ENCODE assay signal across 8 cellular contexts in genomic region chr2:47070920-47071824, GRCh38.
DNase-seq lines count a peak whose midpoint lies in the region; ATAC-seq and TF ChIP-seq lines count a peak whose summit lies in the region.

No MANE protein-coding gene starts in this region.

- H3K9me3 ChIP-seq in Panc1 (ENCODE audit: control insufficient read depth, insufficient read depth, low read depth, low read length), result no peaks in the 10 kb centered on the region

- in situ Hi-C loops in Panc1 (cut with HindIII; ENCODE audit: low pct_unique_long_range_greater_than_20kb, low sequenced_read_pairs) (no loop called here), astrocyte of the cerebellum (cut with HindIII; ENCODE audit: low sequenced_read_pairs) (no loop called here)

- DNase-seq in activated effector memory CD4-positive, alpha-beta T cell treated with Interleukin-2 at 50 U/mL for 16 hours, result peak; percentile 27
- DNase-seq in activated effector memory CD4-positive, alpha-beta T cell treated with anti-CD3 and anti-CD28 coated beads, Interleukin-2, amount 50 U/mL, for 16 hours, result no peak
- DNase-seq in Panc1 (ENCODE audit: low read depth, low spot score) (no peak), astrocyte of the cerebellum (ENCODE audit: low read depth) (peak; percentile 71), left colon (peak; percentile 72 to 77)
- peak; percentile 45 to 50 for DNase-seq in stimulated activated CD8-positive, alpha-beta memory T cell treated with anti-CD3 and anti-CD28 coated beads, Interleukin-7, amount 100 ng/mL, for 48 hours (ENCODE audit: extremely low read depth in 1 of 2, low read depth in 1 of 2)

- no peak overlapping the region for H3K4me3 ChIP-seq in Panc1 (ENCODE audit: low read depth in 2 of 2, low read length in 2 of 2)
- H3K4me3 ChIP-seq in astrocyte of the cerebellum (ENCODE audit: low read depth, low read length), result no peak overlapping the region

- H3K4me1 ChIP-seq in Panc1 (ENCODE audit: control insufficient read depth, insufficient read depth, low read length), result peaks cover 41% of the 10 kb centered on the region

- CTCF ChIA-PET in Panc1 (lab: Charles Lee), result no interaction called here

- intact Hi-C loops in Panc1 (cut with micrococcal nuclease; ENCODE audit: unreplicated experiment), result no loop called here
- intact Hi-C loops in left colon (cut with DNase I, micrococcal nuclease), result no loop called here

- no peaks in the 10 kb centered on the region for H3K27me3 ChIP-seq in Panc1 (ENCODE audit: control insufficient read depth, insufficient read depth, low read length)

- POLR2A ChIA-PET in Panc1 (lab: Charles Lee), result interaction anchor here (0.6 kb wide), 1 partner anchor 100 kb away, joined by 3 read pairs; no protein-coding TSS in a partner anchor

- ATAC-seq in HG02885 (IDR thresholded peaks at IDR 0.05; ENCODE audit: poor library complexity, unreplicated experiment), result peak; percentile 85
- ATAC-seq in Panc1, result no peak
- no peak for ATAC-seq in left colon
- no peak for ATAC-seq in HG02970 (IDR thresholded peaks at IDR 0.05; ENCODE audit: low FRiP score, unreplicated experiment)

- no TSS peak for BruUV-seq in Panc1 (replicated peaks; lab: Mats Ljungman, UMichigan)

- no peaks in the 10 kb centered on the region for H3K36me3 ChIP-seq in Panc1 (ENCODE audit: control insufficient read depth, insufficient read depth, low read length)

- peak overlapping the region; percentile 85 for H3K27ac ChIP-seq in Panc1 (ENCODE audit: low read length)

- TF ChIP-seq CTCF in Panc1 (IDR thresholded peaks at IDR 0.05), result no peak
- no peak for TF ChIP-seq CTCF in astrocyte of the cerebellum (IDR thresholded peaks at IDR 0.05; ENCODE audit: low read depth, low read length, missing control alignments)

Comparison
In these comparisons a context has a peak if more than half of its experiments do, and no peak if none do; other contexts are left out.
1. DNase-seq: peak in activated effector memory CD4-positive, alpha-beta T cell treated with Interleukin-2 at 50 U/mL for 16 hours (single experiment), astrocyte of the cerebellum (single experiment), left colon (2 of 2) and stimulated activated CD8-positive, alpha-beta memory T cell treated with anti-CD3 and anti-CD28 coated beads, Interleukin-7, amount 100 ng/mL, for 48 hours (2 of 2); none in activated effector memory CD4-positive, alpha-beta T cell treated with anti-CD3 and anti-CD28 coated beads, Interleukin-2, amount 50 U/mL, for 16 hours (single experiment) and Panc1 (single experiment).